25 cellular contexts compared by ENCODE assay signal in genomic region chr2:240211096-240211495, GRCh38.
"Had no signal": no experiment of that assay in that cellular context is flagged by ENCODE, and none has a peak within 500 bp of the region (broad histone marks: within the 10 kb centered on the region; RNA-seq: fewer than 3 reads in every experiment).

No MANE protein-coding gene starts in this region.

- H3K79me2 ChIP-seq: parathyroid adenoma had no signal

- H3K9me3 ChIP-seq: mucosa of descending colon, prostate gland, right atrium auricular region, testis had no signal

- H3K9ac ChIP-seq: parathyroid adenoma had no signal

- H3K27me3 ChIP-seq: dorsolateral prefrontal cortex, right atrium auricular region, testis had no signal

- H3K27ac ChIP-seq: dorsolateral prefrontal cortex, gastroesophageal sphincter, heart left ventricle, parathyroid adenoma, prostate gland, right atrium auricular region, stomach, testis, tibial artery had no signal

- H3K4me2 ChIP-seq: smooth muscle cell had no signal

- H3K4me1 ChIP-seq: gastroesophageal sphincter, heart left ventricle, parathyroid adenoma, prostate gland, right atrium auricular region, stomach, tibial artery had no signal

- H3K4me3 ChIP-seq: dorsolateral prefrontal cortex, gastroesophageal sphincter, heart left ventricle, lung, mucosa of descending colon, prostate gland, right atrium auricular region, smooth muscle cell, stomach, testis, tibial artery had no signal

- ATAC-seq: gastroesophageal sphincter; heart left ventricle; left colon; mucosa of descending colon; natural killer cell treated with Interleukin-12 subunit alpha and Interleukin-12 subunit beta and Interleukin-15 and Interleukin-18, amount 100 ng/mL, for 72 hours; sciatic nerve; stimulated activated effector memory CD8-positive, alpha-beta T cell treated with anti-CD3 and anti-CD28 coated beads, Interleukin-12 subunit alpha, Interleukin-12 subunit beta, amount 100 ng/mL, for 72 hours had no signal

- H2AFZ ChIP-seq: parathyroid adenoma had no signal

- DNase-seq: effector CD4-positive, alpha-beta T cell; foreskin fibroblast; hypothalamus; immature natural killer cell; kidney glomerular epithelial cell; mucosa of descending colon; naive B cell; stimulated activated CD4-positive, alpha-beta T cell treated with anti-CD3 and anti-CD28 coated beads, Interleukin-2, amount 100 ng/mL, for 24 hours; stimulated activated CD4-positive, alpha-beta T cell treated with anti-CD3 and anti-CD28 coated beads, Interleukin-4, amount 100 ng/mL, for 24 hours; stimulated activated naive CD4-positive, alpha-beta T cell treated with Interleukin-2 at 50 U/mL for 16 hours; stomach; testis had no signal

- H3K36me3 ChIP-seq: gastroesophageal sphincter, heart left ventricle, prostate gland, right atrium auricular region, stomach, tibial artery had no signal
